10 cellular contexts compared by ENCODE assay signal in the genomic region with DNA sequence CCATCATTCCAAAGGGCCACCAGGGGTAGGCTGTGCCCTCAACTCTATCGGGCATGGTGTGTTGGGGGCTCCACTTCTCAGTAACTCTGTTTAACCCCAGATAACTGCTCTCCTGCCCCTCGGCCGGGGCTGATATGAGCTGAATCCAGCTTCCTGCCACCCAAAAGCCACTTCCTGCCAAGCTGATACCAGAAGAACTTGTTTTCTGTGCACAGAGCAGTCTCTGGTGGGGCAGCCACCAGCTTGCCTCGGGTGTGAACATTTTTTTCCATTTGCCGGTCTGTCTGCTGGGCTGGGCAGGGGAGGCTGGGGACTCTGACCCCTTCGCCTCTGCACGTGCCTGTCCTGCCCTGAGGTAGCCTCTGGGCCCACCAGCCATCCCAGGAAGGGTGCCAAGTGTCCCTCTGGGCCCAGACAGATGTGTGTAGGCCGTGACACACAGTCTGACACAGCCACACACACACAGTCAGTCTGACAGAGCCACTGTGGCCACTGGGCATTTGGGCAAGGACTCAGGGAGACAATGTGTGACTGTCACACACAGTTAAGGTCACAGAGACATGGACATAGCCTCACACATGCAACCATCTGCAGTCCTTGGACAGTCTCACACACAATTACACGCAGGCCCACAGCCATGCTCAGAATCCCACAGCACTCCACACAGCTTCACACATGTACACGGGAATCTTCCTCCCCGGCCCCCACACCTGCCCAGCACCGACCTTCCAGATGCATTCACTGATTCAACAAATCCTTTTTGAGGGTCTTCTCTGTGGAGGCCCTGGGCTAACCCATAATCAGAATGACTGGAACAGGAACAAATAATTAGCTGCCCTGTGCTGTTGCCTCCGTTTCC. TPM values are rescaled to one million over a fixed set of nuclear protein-coding genes. Genes with fewer than 3 reads are reported as not detected.
DNase-seq lines count a peak whose midpoint lies in the region; ATAC-seq, FAIRE-seq and TF ChIP-seq lines count a peak whose summit lies in the region.
"Had no signal": no experiment of that assay in that cellular context is flagged by ENCODE, and none has a peak within 500 bp of the region (broad histone marks: within the 10 kb centered on the region; RNA-seq: fewer than 3 reads in every experiment).

No MANE protein-coding gene starts in this region.

- no peak overlapping the region for H3K9ac ChIP-seq in smooth muscle cell (ENCODE audit: low read depth)

- peak overlapping the region; percentile 66 for H3K4me3 Mint-ChIP-seq in activated naive CD8-positive, alpha-beta T cell treated with anti-CD3 and anti-CD28 coated beads for 36 hours

- no peaks in the 10 kb centered on the region for H3K9me3 ChIP-seq in smooth muscle cell (replicated peaks; ENCODE audit: low read depth)
- H3K9me3 ChIP-seq in psoas muscle = no peaks in the 10 kb centered on the region
- H3K9me3 ChIP-seq: ovary had no signal

- no peak overlapping the region for H3K4me3 ChIP-seq in smooth muscle cell
- H3K4me3 ChIP-seq in psoas muscle = no peak overlapping the region
- H3K4me3 ChIP-seq: ovary had no signal

- H3K27ac Mint-ChIP-seq in activated naive CD8-positive, alpha-beta T cell treated with anti-CD3 and anti-CD28 coated beads for 36 hours = peak overlapping the region; percentile 95

- no peak for ATAC-seq in psoas muscle
- no peak for ATAC-seq in GM18520 (IDR thresholded peaks at IDR 0.05; ENCODE audit: unreplicated experiment)

- DNase-seq in GM12892 (ENCODE audit: insufficient read length) (no peak), T-helper 22 cell (ENCODE audit: low read depth) (peak; percentile 59), smooth muscle cell (lab: John Stamatoyannopoulos, UW; ENCODE audit: unreplicated experiment) (no peak), psoas muscle (no peak), SW 1271 (lab: John Stamatoyannopoulos, UW) (no peak), T1000 (lab: John Stamatoyannopoulos, UW) (no peak)
- DNase-seq in activated naive CD8-positive, alpha-beta T cell treated with anti-CD3 and anti-CD28 coated beads for 36 hours = peak; percentile 78
- DNase-seq: ovary had no signal

- no peak overlapping the region for H2AFZ ChIP-seq in smooth muscle cell (ENCODE audit: low read depth)

- no peaks in the 10 kb centered on the region for H4K20me1 ChIP-seq in smooth muscle cell (ENCODE audit: low read depth)

- H3K27ac ChIP-seq in smooth muscle cell (ENCODE audit: low read depth) (no peak overlapping the region), psoas muscle (no peak overlapping the region)
- H3K27ac ChIP-seq: ovary had no signal

- peak overlapping the region; percentile 1 for H3K4me2 ChIP-seq in smooth muscle cell

- FAIRE-seq in GM12892 (lab: Jason Lieb, UNC) = peak; percentile 78
- FAIRE-seq: TTC549 had no signal

- H3K4me1 ChIP-seq in smooth muscle cell (ENCODE audit: low read depth) (peaks cover 6% of the 10 kb centered on the region), psoas muscle (no peaks in the 10 kb centered on the region)

- peaks cover 6% of the 10 kb centered on the region for H3K36me3 Mint-ChIP-seq in activated naive CD8-positive, alpha-beta T cell treated with anti-CD3 and anti-CD28 coated beads for 36 hours

- TF ChIP-seq CTCF in smooth muscle cell (IDR thresholded peaks at IDR 0.05; ENCODE audit: borderline replicate concordance, insufficient read depth, poor library complexity, severe bottlenecking) (no peak), psoas muscle (IDR thresholded peaks at IDR 0.05) (no peak)

- H3F3A ChIP-seq in smooth muscle cell (ENCODE audit: low read depth) = peaks cover 4% of the 10 kb centered on the region

- TF ChIP-seq POLR2A in GM12892 (IDR thresholded peaks at IDR 0.05; ENCODE audit: low read depth, low read length) = no peak

- intact Hi-C loops in psoas muscle (cut with DNase I) = no loop called here

- no peaks in the 10 kb centered on the region for H3K27me3 Mint-ChIP-seq in activated naive CD8-positive, alpha-beta T cell treated with anti-CD3 and anti-CD28 coated beads for 36 hours

- H3K79me2 ChIP-seq in smooth muscle cell (ENCODE audit: low read depth) = no peaks in the 10 kb centered on the region

- H3K9me3 Mint-ChIP-seq in activated naive CD8-positive, alpha-beta T cell treated with anti-CD3 and anti-CD28 coated beads for 36 hours = no peaks in the 10 kb centered on the region

- H3K27me3 ChIP-seq in smooth muscle cell (ENCODE audit: low read depth) (no peaks in the 10 kb centered on the region), psoas muscle (ENCODE audit: insufficient read depth in 3 of 3, low read length in 2 of 3) (peaks cover 0 to 12% (median 0%) of the 10 kb centered on the region in 3 donors)
- H3K27me3 ChIP-seq: ovary had no signal

- 49% methylated on average over 13 of the region's 13 CpGs for WGBS in smooth muscle cell (ENCODE audit: low lambda C conversion rate)
- 68 to 76% (median 70%) methylated on average over 13 of the region's 13 CpGs for WGBS in psoas muscle, 3 donors

- H3K36me3 ChIP-seq in smooth muscle cell (ENCODE audit: low read depth) (no peaks in the 10 kb centered on the region), psoas muscle (ENCODE audit: insufficient read depth in 1 of 2, low read depth in 1 of 2) (no peaks in the 10 kb centered on the region)
- H3K36me3 ChIP-seq: ovary had no signal

- H3K4me1 Mint-ChIP-seq in activated naive CD8-positive, alpha-beta T cell treated with anti-CD3 and anti-CD28 coated beads for 36 hours = peaks cover 72% of the 10 kb centered on the region

RNA-seq across cellular contexts. Expression of gene NOL4L, which starts 45.1 kb away (rescaled TPM):
- polyA plus RNA-seq in GM12892 (2012; ENCODE audit: missing spikeins) = 16.8 TPM
- 10 to 100 TPM; 15.9 TPM for total RNA-seq in activated naive CD8-positive, alpha-beta T cell treated with anti-CD3 and anti-CD28 coated beads for 36 hours
- total RNA-seq in smooth muscle cell = 26.0 and 26.6 TPM in 2 replicates
- polyA plus RNA-seq in smooth muscle cell = 26.2 and 28.7 TPM in 2 replicates
- 1 to 10 TPM; 1.3 to 2.7 (median 2.3) TPM for total RNA-seq in psoas muscle
- polyA plus RNA-seq in psoas muscle = under 1 TPM; 0.61 to 0.89 (median 0.72) TPM

Comparison
In these comparisons a context has a peak if more than half of its experiments do, and no peak if none do; other contexts are left out.
1. DNase-seq: peak in T-helper 22 cell (single experiment) and activated naive CD8-positive, alpha-beta T cell treated with anti-CD3 and anti-CD28 coated beads for 36 hours (single experiment); none in GM12892 (single experiment), smooth muscle cell (single experiment), psoas muscle (0 of 2), SW 1271 (0 of 2) and T1000 (single experiment).